In genomic region chr11:1935156-1936071, GRCh38 we compare ENCODE assay signal across 23 cellular contexts. TPM values are rescaled to one million over a fixed set of nuclear protein-coding genes. Genes with fewer than 3 reads are reported as not detected.
DNase-seq lines count a peak whose midpoint lies in the region; ATAC-seq and TF ChIP-seq lines count a peak whose summit lies in the region.
"Had no signal": no experiment of that assay in that cellular context is flagged by ENCODE, and none has a peak within 500 bp of the region (broad histone marks: within the 10 kb centered on the region; RNA-seq: fewer than 3 reads in every experiment).

No MANE protein-coding gene starts in this region.

- H3K27me3 ChIP-seq in MG63 = no peaks in the 10 kb centered on the region
- H3K27me3 ChIP-seq: body of pancreas, hepatocyte had no signal

- ATAC-seq in mucosa of descending colon = no peak
- ATAC-seq: body of pancreas; stimulated activated effector memory CD8-positive, alpha-beta T cell treated with anti-CD3 and anti-CD28 coated beads, Interleukin-12 subunit alpha, Interleukin-12 subunit beta, amount 100 ng/mL, for 72 hours had no signal

- TF ChIP-seq CTCF in chondrocyte (IDR thresholded peaks at IDR 0.05) (no peak), mucosa of descending colon (IDR thresholded peaks at IDR 0.05) (no peak), endothelial cell (IDR thresholded peaks at IDR 0.05; ENCODE audit: unreplicated experiment) (no peak)

- H3K36me3 ChIP-seq in mucosa of descending colon (ENCODE audit: low read depth) (no peaks in the 10 kb centered on the region), MG63 (no peaks in the 10 kb centered on the region)
- H3K36me3 ChIP-seq: thoracic aorta had no signal

- H3K4me3 ChIP-seq in mucosa of descending colon = no peak overlapping the region
- H3K4me3 ChIP-seq in MG63 = no peak overlapping the region
- H3K4me3 ChIP-seq: body of pancreas, hepatocyte, thoracic aorta had no signal

- H3K27ac Mint-ChIP-seq in chondrocyte (ENCODE audit: unreplicated experiment) = no peak overlapping the region
- no peak overlapping the region for H3K27ac Mint-ChIP-seq in endothelial cell (ENCODE audit: unreplicated experiment)
- H3K27ac Mint-ChIP-seq: activated CD4-positive, alpha-beta memory T cell treated with anti-CD3 and anti-CD28 coated beads for 36 hours; activated naive CD8-positive, alpha-beta T cell; activated T-cell treated with anti-CD3 and anti-CD28 coated beads, Interleukin-2, amount 50 U/mL, for 24 hours; stimulated activated effector memory CD8-positive, alpha-beta T cell treated with anti-CD3 and anti-CD28 coated beads, Interleukin-12 subunit alpha, Interleukin-12 subunit beta, amount 100 ng/mL, for 72 hours had no signal

- H3K9me3 Mint-ChIP-seq in chondrocyte (ENCODE audit: low read depth) (no peaks in the 10 kb centered on the region), endothelial cell (ENCODE audit: unreplicated experiment) (no peaks in the 10 kb centered on the region)
- H3K9me3 Mint-ChIP-seq: activated CD4-positive, alpha-beta memory T cell treated with anti-CD3 and anti-CD28 coated beads for 36 hours; activated T-cell treated with anti-CD3 and anti-CD28 coated beads, Interleukin-2, amount 50 U/mL, for 24 hours; stimulated activated effector memory CD8-positive, alpha-beta T cell treated with anti-CD3 and anti-CD28 coated beads, Interleukin-12 subunit alpha, Interleukin-12 subunit beta, amount 100 ng/mL, for 72 hours had no signal

- intact Hi-C loops in mucosa of descending colon (cut with DNase I, micrococcal nuclease) = no loop called here

- peaks cover 7% of the 10 kb centered on the region for H3K27me3 Mint-ChIP-seq in chondrocyte (ENCODE audit: low read depth)
- peaks cover 5% of the 10 kb centered on the region for H3K27me3 Mint-ChIP-seq in endothelial cell (ENCODE audit: unreplicated experiment)
- H3K27me3 Mint-ChIP-seq: activated CD4-positive, alpha-beta memory T cell treated with anti-CD3 and anti-CD28 coated beads for 36 hours; activated T-cell treated with anti-CD3 and anti-CD28 coated beads, Interleukin-2, amount 50 U/mL, for 24 hours had no signal

- H3K4me3 Mint-ChIP-seq in chondrocyte (ENCODE audit: unreplicated experiment) = no peak overlapping the region
- H3K4me3 Mint-ChIP-seq in endothelial cell (ENCODE audit: unreplicated experiment) = no peak overlapping the region
- H3K4me3 Mint-ChIP-seq: activated CD4-positive, alpha-beta memory T cell treated with anti-CD3 and anti-CD28 coated beads for 36 hours; activated naive CD8-positive, alpha-beta T cell; activated T-cell treated with anti-CD3 and anti-CD28 coated beads, Interleukin-2, amount 50 U/mL, for 24 hours; stimulated activated effector memory CD8-positive, alpha-beta T cell treated with anti-CD3 and anti-CD28 coated beads, Interleukin-12 subunit alpha, Interleukin-12 subunit beta, amount 100 ng/mL, for 72 hours had no signal

- H3K4me1 ChIP-seq in mucosa of descending colon (ENCODE audit: low read depth) = no peaks in the 10 kb centered on the region
- H3K4me1 ChIP-seq: body of pancreas had no signal

- H3K36me3 Mint-ChIP-seq in chondrocyte (ENCODE audit: low read depth) (no peaks in the 10 kb centered on the region), endothelial cell (ENCODE audit: low read depth, unreplicated experiment) (peaks cover 2% of the 10 kb centered on the region)
- H3K36me3 Mint-ChIP-seq: activated CD4-positive, alpha-beta memory T cell treated with anti-CD3 and anti-CD28 coated beads for 36 hours; activated naive CD8-positive, alpha-beta T cell; stimulated activated effector memory CD8-positive, alpha-beta T cell treated with anti-CD3 and anti-CD28 coated beads, Interleukin-12 subunit alpha, Interleukin-12 subunit beta, amount 100 ng/mL, for 72 hours had no signal

- peak; percentile 1 for DNase-seq in stimulated activated CD4-positive, alpha-beta T cell treated with anti-CD3 and anti-CD28 coated beads, Interleukin-1b, Interleukin-23, amount 100 ng/mL, for 48 hours
- DNase-seq in stimulated activated CD4-positive, alpha-beta T cell treated with anti-CD3 and anti-CD28 coated beads, Interleukin-4, amount 100 ng/mL, for 4 hours = no peak
- DNase-seq in chondrocyte (ENCODE audit: low spot score) (peak; percentile 84), mucosa of descending colon (peak in 2 of 3 donors; percentile 8 to 22), endothelial cell (ENCODE audit: low spot score) (no peak), MG63 (no peak), NCI-H1930 (lab: John Stamatoyannopoulos, UW) (no peak), NCI-H2196 treated with DMSO at 0.1 percent for 48 hours (lab: John Stamatoyannopoulos, UW; ENCODE audit: unreplicated experiment) (no peak)
- DNase-seq: activated CD4-positive, alpha-beta memory T cell treated with anti-CD3 and anti-CD28 coated beads for 36 hours; activated T-cell treated with anti-CD3 and anti-CD28 coated beads, Interleukin-2, amount 50 U/mL, for 24 hours; GOT3; islet precursor cell; NCI-H1092 treated with DMSO at 0.1 percent for 48 hours; NCI-H2081; NCI-H524; RPMI8226; stimulated activated CD4-positive, alpha-beta T cell treated with anti-CD3 and anti-CD28 coated beads, Interleukin-15, amount 100 ng/mL, for 24 hours had no signal

- H3K9me3 ChIP-seq in mucosa of descending colon = no peaks in the 10 kb centered on the region
- no peaks in the 10 kb centered on the region for H3K9me3 ChIP-seq in MG63
- H3K9me3 ChIP-seq: body of pancreas, thoracic aorta had no signal

- H3K4me1 Mint-ChIP-seq in chondrocyte (ENCODE audit: low read depth) (peaks cover 17% of the 10 kb centered on the region), endothelial cell (ENCODE audit: unreplicated experiment) (peaks cover 6% of the 10 kb centered on the region)

RNA-seq across cellular contexts. Expression of gene MRPL23, which starts 11.7 kb away (rescaled TPM):
- total RNA-seq in chondrocyte = 22.8 to 33.0 TPM (median 29.8 TPM) in 3 replicates
- 100 to 1,000 TPM in 1 of 3 donors, 10 to 100 TPM in 2; 42.5 to 105 (median 56.1) TPM for total RNA-seq in mucosa of descending colon
- 29.2 TPM for total RNA-seq in endothelial cell (ENCODE audit: unreplicated experiment)
- 26.6 TPM in 1 of 2 replicates, not detected in the other for total RNA-seq in MG63 (2014; rRNA removed; shearing (Covaris generic); ENCODE audit: low replicate concordance)

RNA-seq across cellular contexts. Expression of gene TNNT3, which starts 15.9 kb away (rescaled TPM):
- total RNA-seq in chondrocyte (0.51 to 1.3 TPM in 2 of 3 replicates, not detected in the other), mucosa of descending colon (1 to 10 TPM in 1 of 3 donors, under 1 TPM in 1, not detected in 1; 0.72 to 2.7 TPM), endothelial cell (ENCODE audit: unreplicated experiment) (not detected)
- not detected in 2 replicates for total RNA-seq in MG63 (2014; rRNA removed; shearing (Covaris generic); ENCODE audit: low replicate concordance)
- total RNA-seq: endothelial cell of umbilical vein had no signal

RNA-seq across cellular contexts. Expression of gene PRR33, which starts 43.7 kb away (rescaled TPM):
- total RNA-seq in chondrocyte = not detected in 3 replicates
- not detected for total RNA-seq in mucosa of descending colon
- not detected for total RNA-seq in endothelial cell (ENCODE audit: unreplicated experiment)
- not detected in 2 replicates for total RNA-seq in MG63 (2014; rRNA removed; shearing (Covaris generic); ENCODE audit: low replicate concordance)
- total RNA-seq: body of pancreas, endothelial cell of umbilical vein, hepatocyte had no signal

Comparison
In these comparisons a context has a peak if more than half of its experiments do, and no peak if none do; other contexts are left out.
1. DNase-seq: peak in stimulated activated CD4-positive, alpha-beta T cell treated with anti-CD3 and anti-CD28 coated beads, Interleukin-1b, Interleukin-23, amount 100 ng/mL, for 48 hours (single experiment), chondrocyte (single experiment) and mucosa of descending colon (2 of 3); none in stimulated activated CD4-positive, alpha-beta T cell treated with anti-CD3 and anti-CD28 coated beads, Interleukin-4, amount 100 ng/mL, for 4 hours (0 of 2), endothelial cell (single experiment), MG63 (single experiment), NCI-H1930 (0 of 2) and NCI-H2196 treated with DMSO at 0.1 percent for 48 hours (single experiment).